Comparison of ENCODE assay signal across 8 cellular contexts in genomic region chr6:169723200-169723909, GRCh38. TPM values are rescaled to one million over a fixed set of nuclear protein-coding genes. Genes with fewer than 3 reads are reported as not detected.
DNase-seq lines count a peak whose midpoint lies in the region; ATAC-seq, FAIRE-seq and TF ChIP-seq lines count a peak whose summit lies in the region.

No MANE protein-coding gene starts in this region.

- DNase-seq in AG09309 (ENCODE audit: low read depth), result no peak
- DNase-seq in RWPE1 (ENCODE audit: low spot score), result peak; percentile 23
- peak; percentile 9 to 67 (median 42) for DNase-seq in activated naive CD4-positive, alpha-beta T cell (lab: John Stamatoyannopoulos, UW)
- DNase-seq in frontal cortex (ENCODE audit: low spot score in 2 of 2), result peak; percentile 69 to 72
- DNase-seq in neural progenitor cell (ENCODE audit: low spot score), result peak; percentile 81
- DNase-seq in superior temporal gyrus (ENCODE audit: extremely low spot score), result peak; percentile 63

- peak; percentile 24 for ATAC-seq in GM18870 (IDR thresholded peaks at IDR 0.05; ENCODE audit: unreplicated experiment)
- ATAC-seq in HG03135 (IDR thresholded peaks at IDR 0.05; ENCODE audit: unreplicated experiment), result peak; percentile 42

- H3K9me3 Mint-ChIP-seq in neural progenitor cell, result peaks cover 2% of the 10 kb centered on the region

- peaks cover 31% of the 10 kb centered on the region for H3F3A ChIP-seq in neural progenitor cell (ENCODE audit: low read depth)

- H3K4me3 Mint-ChIP-seq in neural progenitor cell, result peak overlapping the region; percentile 91

- peaks cover 68% of the 10 kb centered on the region for H3K79me2 ChIP-seq in neural progenitor cell (ENCODE audit: low read depth)

- H4K20me1 ChIP-seq in neural progenitor cell (ENCODE audit: low read depth), result peaks cover 52% of the 10 kb centered on the region

- H3K27ac ChIP-seq in RWPE1, result peak overlapping the region; percentile 83
- H3K27ac ChIP-seq in neural progenitor cell, result peak overlapping the region; percentile 7

- no peaks in the 10 kb centered on the region for H3K27me3 ChIP-seq in neural progenitor cell

- no peak for FAIRE-seq in frontal cortex (lab: Jason Lieb, UNC)

- H3K36me3 Mint-ChIP-seq in neural progenitor cell, result no peaks in the 10 kb centered on the region

- peaks cover 34% of the 10 kb centered on the region for H3K4me1 Mint-ChIP-seq in neural progenitor cell

- H3K4me2 ChIP-seq in neural progenitor cell, result peak overlapping the region; percentile 98

- H3K4me1 ChIP-seq in neural progenitor cell, result peaks cover 31% of the 10 kb centered on the region

- H3K9me3 ChIP-seq in neural progenitor cell (ENCODE audit: low read depth), result no peaks in the 10 kb centered on the region

- TF ChIP-seq CTCF in AG09309 (IDR thresholded peaks at IDR 0.05; ENCODE audit: control insufficient read depth, insufficient read depth, low read depth, low read length, missing control alignments) (no peak), RWPE1 (conservative IDR thresholded peaks at IDR 0.05; ENCODE audit: low read depth) (no peak), neural progenitor cell (IDR thresholded peaks at IDR 0.05) (no peak)

- H3K9ac ChIP-seq in neural progenitor cell, result peak overlapping the region; percentile 66

- H3K36me3 ChIP-seq in neural progenitor cell, result no peaks in the 10 kb centered on the region

- POLR2A ChIA-PET in RWPE1 (lab: Yijun Ruan, JAX; ENCODE audit: low non-redundant PET), result no interaction called here

- CTCF ChIA-PET in RWPE1 (lab: Yijun Ruan, JAX), result no interaction called here

- H3K27me3 Mint-ChIP-seq in neural progenitor cell (ENCODE audit: insufficient read depth, low read depth), result peaks cover 11% of the 10 kb centered on the region

- H3K27ac Mint-ChIP-seq in neural progenitor cell, result peak overlapping the region; percentile 5

- H2AFZ ChIP-seq in neural progenitor cell (replicated peaks), result peak overlapping the region; percentile 3

- H3K4me3 ChIP-seq in AG09309 (ENCODE audit: control insufficient read depth, low read depth, low read length) (peak overlapping the region; percentile 74), neural progenitor cell (peak overlapping the region; percentile 93)

RNA-seq across cellular contexts. Expression of gene PHF10, which starts 0.9 kb away (rescaled TPM):
- total RNA-seq in frontal cortex (22.4 TPM), neural progenitor cell (ENCODE audit: low replicate concordance) (25.6 and 43.0 TPM in 2 replicates)

RNA-seq across cellular contexts. Expression of gene C6orf120, which starts 21.4 kb away (rescaled TPM):
- total RNA-seq in frontal cortex (26.9 TPM), neural progenitor cell (ENCODE audit: low replicate concordance) (38.8 and 42.4 TPM in 2 replicates)

RNA-seq across cellular contexts. Expression of gene WDR27, which starts 21.5 kb away (rescaled TPM):
- total RNA-seq in frontal cortex (18.3 TPM), neural progenitor cell (ENCODE audit: low replicate concordance) (69.0 and 89.0 TPM in 2 replicates)

RNA-seq across cellular contexts. Expression of gene DYNLT2, which starts 28.0 kb away (rescaled TPM):
- total RNA-seq in frontal cortex (2.0 TPM), neural progenitor cell (ENCODE audit: low replicate concordance) (3.3 and 4.7 TPM in 2 replicates)

RNA-seq across cellular contexts. Expression of gene ERMARD, which starts 28.1 kb away (rescaled TPM):
- total RNA-seq in frontal cortex, result 23.2 TPM
- 23.9 and 31.4 TPM in 2 replicates for total RNA-seq in neural progenitor cell (ENCODE audit: low replicate concordance)
